40 cellular contexts compared by ENCODE assay signal in genomic region chrX:151746502-151746901, GRCh38. TPM values are rescaled to one million over a fixed set of nuclear protein-coding genes. Genes with fewer than 3 reads are reported as not detected.
"Had no signal": no experiment of that assay in that cellular context is flagged by ENCODE, and none has a peak within 500 bp of the region (broad histone marks: within the 10 kb centered on the region; RNA-seq: fewer than 3 reads in every experiment).

No MANE protein-coding gene starts in this region.

- H3K27ac Mint-ChIP-seq: activated B cell treated with CpG ODN at 0.5 μM for 24 hours; activated CD4-positive, alpha-beta memory T cell treated with anti-CD3 and anti-CD28 coated beads for 36 hours; activated CD4-positive, alpha-beta T cell treated with anti-CD3 and anti-CD28 coated beads, Interleukin-2, amount 10 ng/mL, durations not matched to agents 24 days and 14 days; activated CD8-positive, alpha-beta T cell treated with anti-CD3 and anti-CD28 coated beads for 36 hours; activated naive CD4-positive, alpha-beta T cell treated with anti-CD3 and anti-CD28 coated beads for 36 hours; activated naive CD4-positive, alpha-beta T cell treated with anti-CD3 and anti-CD28 coated beads, Interleukin-2, amount 50 U/mL, for 72 hours; activated naive CD8-positive, alpha-beta T cell treated with anti-CD3 and anti-CD28 coated beads for 36 hours; activated T-cell treated with anti-CD3 and anti-CD28 coated beads, Interleukin-2, amount 50 U/mL, for 72 hours; activated T-helper 1 cell treated with anti-CD3 and anti-CD28 coated beads, Interleukin-12 subunit alpha, Interleukin-12 subunit beta, Interleukin-2, Interleukin-4 antibody, amounts not matched to agents 30 ng/mL and 10 ng/mL and 1 ng/mL, durations not matched to agents 14 hours and 24 hours and 36 hours; activated T-helper 17 cell treated with anti-CD3 and anti-CD28 coated beads, Interleukin-2, amount 50 U/mL, for 72 hours; brain; T-helper 1 cell treated with Interleukin-12 subunit alpha and Interleukin-12 subunit beta and Interleukin-4 antibody, amounts not matched to agents 30 μg/mL and 1 μg/mL, for 36 hours; T-helper 2 cell treated with Interferon-gamma antibody and Interleukin-4, amounts not matched to agents 5 μg/mL and 100 μg/mL, for 36 hours had no signal

- H3K4me1 ChIP-seq: adrenal gland had no signal

- H3K4me3 ChIP-seq: adrenal gland, cardiac muscle cell had no signal

- H3K4me1 Mint-ChIP-seq: activated B cell treated with CpG ODN at 0.5 μM for 24 hours; activated CD4-positive, alpha-beta T cell treated with anti-CD3 and anti-CD28 coated beads, Interleukin-2, amount 10 ng/mL, durations not matched to agents 24 days and 14 days; activated naive CD8-positive, alpha-beta T cell treated with anti-CD3 and anti-CD28 coated beads for 36 hours; activated T-helper 17 cell treated with anti-CD3 and anti-CD28 coated beads, Interleukin-2, amount 50 U/mL, for 72 hours; central memory CD8-positive, alpha-beta T cell had no signal

- H3K36me3 Mint-ChIP-seq: activated CD4-positive, alpha-beta memory T cell treated with anti-CD3 and anti-CD28 coated beads for 36 hours; activated naive CD4-positive, alpha-beta T cell treated with anti-CD3 and anti-CD28 coated beads, Interleukin-2, amount 50 U/mL, for 72 hours; activated naive CD8-positive, alpha-beta T cell treated with anti-CD3 and anti-CD28 coated beads for 36 hours; brain had no signal

- ATAC-seq: activated CD8-positive, alpha-beta T cell treated with anti-CD3 and anti-CD28 coated beads for 36 hours; activated naive CD4-positive, alpha-beta T cell treated with anti-CD3 and anti-CD28 coated beads, Interleukin-2, amount 50 U/mL, for 72 hours; activated T-cell treated with anti-CD3 and anti-CD28 coated beads, Interleukin-2, amount 50 U/mL, for 4 hours; activated T-cell treated with anti-CD3 and anti-CD28 coated beads, Interleukin-2, amount 50 U/mL, for 72 hours; activated T-helper 17 cell treated with anti-CD3 and anti-CD28 coated beads, Interleukin-2, amount 50 U/mL, for 72 hours had no signal

- FAIRE-seq: bronchial epithelial cell, TTC549 had no signal

- H3K4me3 Mint-ChIP-seq: activated B cell treated with CpG ODN at 0.5 μM for 24 hours; activated CD4-positive, alpha-beta memory T cell treated with anti-CD3 and anti-CD28 coated beads for 36 hours; activated CD4-positive, alpha-beta T cell treated with anti-CD3 and anti-CD28 coated beads, Interleukin-2, amount 10 ng/mL, durations not matched to agents 24 days and 14 days; activated CD8-positive, alpha-beta T cell treated with anti-CD3 and anti-CD28 coated beads for 36 hours; activated naive CD4-positive, alpha-beta T cell treated with anti-CD3 and anti-CD28 coated beads for 36 hours; activated naive CD8-positive, alpha-beta T cell treated with anti-CD3 and anti-CD28 coated beads for 36 hours; activated T-cell treated with anti-CD3 and anti-CD28 coated beads, Interleukin-2, amount 50 U/mL, for 4 hours; activated T-cell treated with anti-CD3 and anti-CD28 coated beads, Interleukin-2, amount 50 U/mL, for 72 hours; activated T-helper 1 cell treated with anti-CD3 and anti-CD28 coated beads, Interleukin-12 subunit alpha, Interleukin-12 subunit beta, Interleukin-2, Interleukin-4 antibody, amounts not matched to agents 30 ng/mL and 10 ng/mL and 1 ng/mL, durations not matched to agents 14 hours and 24 hours and 36 hours; activated T-helper 17 cell treated with anti-CD3 and anti-CD28 coated beads, Interleukin-2, amount 50 U/mL, for 72 hours; brain; central memory CD8-positive, alpha-beta T cell; T-helper 1 cell treated with Interleukin-12 subunit alpha and Interleukin-12 subunit beta and Interleukin-4 antibody, amounts not matched to agents 30 μg/mL and 1 μg/mL, for 36 hours; T-helper 2 cell treated with Interferon-gamma antibody and Interleukin-4, amounts not matched to agents 5 μg/mL and 100 μg/mL, for 36 hours had no signal

- H3K9me3 Mint-ChIP-seq: activated B cell treated with CpG ODN at 0.5 μM for 24 hours; activated CD4-positive, alpha-beta memory T cell treated with anti-CD3 and anti-CD28 coated beads for 36 hours; activated CD4-positive, alpha-beta T cell treated with anti-CD3 and anti-CD28 coated beads, Interleukin-2, amount 10 ng/mL, durations not matched to agents 24 days and 14 days; activated CD8-positive, alpha-beta T cell treated with anti-CD3 and anti-CD28 coated beads for 36 hours; activated naive CD4-positive, alpha-beta T cell treated with anti-CD3 and anti-CD28 coated beads for 36 hours; activated naive CD4-positive, alpha-beta T cell treated with anti-CD3 and anti-CD28 coated beads, Interleukin-2, amount 50 U/mL, for 72 hours; activated naive CD8-positive, alpha-beta T cell treated with anti-CD3 and anti-CD28 coated beads for 36 hours; activated T-cell treated with anti-CD3 and anti-CD28 coated beads, Interleukin-2, amount 50 U/mL, for 4 hours; activated T-cell treated with anti-CD3 and anti-CD28 coated beads, Interleukin-2, amount 50 U/mL, for 72 hours; activated T-helper 1 cell treated with anti-CD3 and anti-CD28 coated beads, Interleukin-12 subunit alpha, Interleukin-12 subunit beta, Interleukin-2, Interleukin-4 antibody, amounts not matched to agents 30 ng/mL and 10 ng/mL and 1 ng/mL, durations not matched to agents 14 hours and 24 hours and 36 hours; activated T-helper 17 cell treated with anti-CD3 and anti-CD28 coated beads, Interleukin-2, amount 50 U/mL, for 72 hours; central memory CD8-positive, alpha-beta T cell; T-helper 1 cell treated with Interleukin-12 subunit alpha and Interleukin-12 subunit beta and Interleukin-4 antibody, amounts not matched to agents 30 μg/mL and 1 μg/mL, for 36 hours; T-helper 2 cell treated with Interferon-gamma antibody and Interleukin-4, amounts not matched to agents 5 μg/mL and 100 μg/mL, for 36 hours had no signal

- H3K36me3 ChIP-seq: adrenal gland, cardiac muscle cell had no signal

- H3K27ac ChIP-seq: adrenal gland, cardiac muscle cell, VCaP had no signal

- H3K9me3 ChIP-seq: adrenal gland had no signal

- H3K27me3 Mint-ChIP-seq: activated B cell treated with CpG ODN at 0.5 μM for 24 hours; activated CD4-positive, alpha-beta T cell treated with anti-CD3 and anti-CD28 coated beads, Interleukin-2, amount 10 ng/mL, durations not matched to agents 24 days and 14 days had no signal

- DNase-seq: activated B cell treated with CpG ODN at 0.5 μM for 24 hours; activated CD4-positive, alpha-beta memory T cell treated with anti-CD3 and anti-CD28 coated beads for 36 hours; activated CD4-positive, alpha-beta T cell treated with anti-CD3 and anti-CD28 coated beads for 4 hours; activated CD4-positive, alpha-beta T cell treated with anti-CD3 and anti-CD28 coated beads, Interleukin-2, amount 10 ng/mL, durations not matched to agents 24 days and 14 days; activated CD4-positive, alpha-beta T cell treated with anti-CD3 and anti-CD28 coated beads, Interleukin-2, amount 50 U/mL, for 1 hour; activated CD4-positive, alpha-beta T cell treated with anti-CD3 and anti-CD28 coated beads, Interleukin-2, amount 50 U/mL, for 4 hours; activated CD4-positive, CD25-positive, alpha-beta regulatory T cell treated with anti-CD3 and anti-CD28 coated beads, Interleukin-2, amount 50 U/mL, for 72 hours; activated CD8-positive, alpha-beta memory T cell treated with anti-CD3 and anti-CD28 coated beads, Interleukin-2, amount 50 U/mL, for 4 hours; activated CD8-positive, alpha-beta T cell treated with anti-CD3 and anti-CD28 coated beads for 36 hours; activated effector memory CD4-positive, alpha-beta T cell treated with anti-CD3 and anti-CD28 coated beads, Interleukin-2, amount 50 U/mL, for 16 hours; activated gamma-delta T cell treated with Interleukin-2 at 50 U/mL for 16 hours; activated naive CD4-positive, alpha-beta T cell; activated naive CD4-positive, alpha-beta T cell treated with anti-CD3 and anti-CD28 coated beads for 36 hours; activated naive CD4-positive, alpha-beta T cell treated with anti-CD3 and anti-CD28 coated beads, Interleukin-2, amount 50 U/mL, for 16 hours; activated naive CD8-positive, alpha-beta T cell treated with anti-CD3 and anti-CD28 coated beads for 36 hours; activated T-cell treated with anti-CD3 and anti-CD28 coated beads for 4 hours; activated T-cell treated with anti-CD3 and anti-CD28 coated beads, Interleukin-2, amount 50 U/mL, for 1 hour; activated T-cell treated with anti-CD3 and anti-CD28 coated beads, Interleukin-2, amount 50 U/mL, for 4 hours; activated T-cell treated with anti-CD3 and anti-CD28 coated beads, Interleukin-2, amount 50 U/mL, for 72 hours; adrenal gland; amniotic stem cell; aorta; caudate nucleus; cerebellar nuclear complex; T-helper 1 cell; T-helper 2 cell; T-helper 9 cell had no signal

- H3K27me3 ChIP-seq: cardiac muscle cell had no signal

RNA-seq across cellular contexts. Expression of gene CNGA2, which starts 12.0 kb away (rescaled TPM):
- total RNA-seq: activated B cell treated with CpG ODN at 0.5 μM for 24 hours; activated CD4-positive, alpha-beta memory T cell treated with anti-CD3 and anti-CD28 coated beads for 36 hours; activated CD4-positive, alpha-beta T cell treated with anti-CD3 and anti-CD28 coated beads, Interleukin-2, amount 10 ng/mL, durations not matched to agents 24 days and 14 days; activated CD8-positive, alpha-beta memory T cell treated with anti-CD3 and anti-CD28 coated beads for 36 hours; activated CD8-positive, alpha-beta T cell treated with anti-CD3 and anti-CD28 coated beads for 36 hours; activated naive CD4-positive, alpha-beta T cell treated with anti-CD3 and anti-CD28 coated beads for 36 hours; activated naive CD4-positive, alpha-beta T cell treated with anti-CD3 and anti-CD28 coated beads, Interleukin-2, amount 50 U/mL, for 72 hours; activated naive CD8-positive, alpha-beta T cell treated with anti-CD3 and anti-CD28 coated beads for 36 hours; activated T-cell treated with anti-CD3 and anti-CD28 coated beads, Interleukin-2, amount 50 U/mL, for 4 hours; activated T-cell treated with anti-CD3 and anti-CD28 coated beads, Interleukin-2, amount 50 U/mL, for 72 hours; activated T-helper 1 cell treated with anti-CD3 and anti-CD28 coated beads, Interleukin-12 subunit alpha, Interleukin-12 subunit beta, Interleukin-2, Interleukin-4 antibody, amounts not matched to agents 30 ng/mL and 10 ng/mL and 1 ng/mL, durations not matched to agents 14 hours and 24 hours and 36 hours; activated T-helper 17 cell treated with anti-CD3 and anti-CD28 coated beads, Interleukin-2, amount 50 U/mL, for 72 hours; adrenal gland; aorta; bronchial epithelial cell; cardiac muscle cell; chondrocyte had no signal
- polyA plus RNA-seq: adrenal gland, aorta, cardiac muscle cell had no signal

RNA-seq across cellular contexts. Expression of gene FATE1, which starts 30.7 kb away (rescaled TPM):
- total RNA-seq: activated B cell treated with CpG ODN at 0.5 μM for 24 hours; activated CD4-positive, alpha-beta memory T cell treated with anti-CD3 and anti-CD28 coated beads for 36 hours; activated CD4-positive, alpha-beta T cell treated with anti-CD3 and anti-CD28 coated beads, Interleukin-2, amount 10 ng/mL, durations not matched to agents 24 days and 14 days; activated CD8-positive, alpha-beta memory T cell treated with anti-CD3 and anti-CD28 coated beads for 36 hours; activated CD8-positive, alpha-beta T cell treated with anti-CD3 and anti-CD28 coated beads for 36 hours; activated naive CD4-positive, alpha-beta T cell treated with anti-CD3 and anti-CD28 coated beads for 36 hours; activated naive CD4-positive, alpha-beta T cell treated with anti-CD3 and anti-CD28 coated beads, Interleukin-2, amount 50 U/mL, for 72 hours; activated naive CD8-positive, alpha-beta T cell treated with anti-CD3 and anti-CD28 coated beads for 36 hours; activated T-cell treated with anti-CD3 and anti-CD28 coated beads, Interleukin-2, amount 50 U/mL, for 4 hours; activated T-cell treated with anti-CD3 and anti-CD28 coated beads, Interleukin-2, amount 50 U/mL, for 72 hours; activated T-helper 1 cell treated with anti-CD3 and anti-CD28 coated beads, Interleukin-12 subunit alpha, Interleukin-12 subunit beta, Interleukin-2, Interleukin-4 antibody, amounts not matched to agents 30 ng/mL and 10 ng/mL and 1 ng/mL, durations not matched to agents 14 hours and 24 hours and 36 hours; activated T-helper 17 cell treated with anti-CD3 and anti-CD28 coated beads, Interleukin-2, amount 50 U/mL, for 72 hours; aorta; bronchial epithelial cell; chondrocyte had no signal
- polyA plus RNA-seq: aorta, cardiac muscle cell had no signal

RNA-seq across cellular contexts. Expression of gene PRRG3, which starts 51.2 kb away (rescaled TPM):
- total RNA-seq: activated B cell treated with CpG ODN at 0.5 μM for 24 hours; activated CD4-positive, alpha-beta memory T cell treated with anti-CD3 and anti-CD28 coated beads for 36 hours; activated CD4-positive, alpha-beta T cell treated with anti-CD3 and anti-CD28 coated beads, Interleukin-2, amount 10 ng/mL, durations not matched to agents 24 days and 14 days; activated CD8-positive, alpha-beta memory T cell treated with anti-CD3 and anti-CD28 coated beads for 36 hours; activated CD8-positive, alpha-beta T cell treated with anti-CD3 and anti-CD28 coated beads for 36 hours; activated naive CD4-positive, alpha-beta T cell treated with anti-CD3 and anti-CD28 coated beads for 36 hours; activated naive CD4-positive, alpha-beta T cell treated with anti-CD3 and anti-CD28 coated beads, Interleukin-2, amount 50 U/mL, for 72 hours; activated naive CD8-positive, alpha-beta T cell treated with anti-CD3 and anti-CD28 coated beads for 36 hours; activated T-cell treated with anti-CD3 and anti-CD28 coated beads, Interleukin-2, amount 50 U/mL, for 4 hours; activated T-cell treated with anti-CD3 and anti-CD28 coated beads, Interleukin-2, amount 50 U/mL, for 72 hours; activated T-helper 1 cell treated with anti-CD3 and anti-CD28 coated beads, Interleukin-12 subunit alpha, Interleukin-12 subunit beta, Interleukin-2, Interleukin-4 antibody, amounts not matched to agents 30 ng/mL and 10 ng/mL and 1 ng/mL, durations not matched to agents 14 hours and 24 hours and 36 hours; activated T-helper 17 cell treated with anti-CD3 and anti-CD28 coated beads, Interleukin-2, amount 50 U/mL, for 72 hours; bronchial epithelial cell; chondrocyte had no signal
- polyA plus RNA-seq: aorta had no signal
